10 cellular contexts compared by ENCODE assay signal in genomic region chr9:89375181-89375760, GRCh38. TPM values are rescaled to one million over a fixed set of nuclear protein-coding genes. Genes with fewer than 3 reads are reported as not detected.
DNase-seq lines count a peak whose midpoint lies in the region; ATAC-seq, FAIRE-seq and TF ChIP-seq lines count a peak whose summit lies in the region.
"Had no signal": no experiment of that assay in that cellular context is flagged by ENCODE, and none has a peak within 500 bp of the region (broad histone marks: within the 10 kb centered on the region; RNA-seq: fewer than 3 reads in every experiment).

No MANE protein-coding gene starts in this region.

- intact Hi-C loops in kidney (cut with DNase I) = no loop called here

- H3K4me3 ChIP-seq in Peyer's patch (no peak overlapping the region), kidney (ENCODE audit: low read length in 2 of 2) (no peak overlapping the region)
- H3K4me3 ChIP-seq: lung had no signal

- H3K36me3 Mint-ChIP-seq in activated T-cell treated with anti-CD3 and anti-CD28 coated beads, Interleukin-2, amount 50 U/mL, for 24 hours (ENCODE audit: low read depth) = peaks cover 56% of the 10 kb centered on the region
- H3K36me3 Mint-ChIP-seq in glutamatergic neuron (ENCODE audit: unreplicated experiment) = peaks cover 23% of the 10 kb centered on the region

- peak; percentile 71 for ATAC-seq in HG02885 (IDR thresholded peaks at IDR 0.05; ENCODE audit: poor library complexity, unreplicated experiment)
- no peak for ATAC-seq in GM21360 (IDR thresholded peaks at IDR 0.05; ENCODE audit: unreplicated experiment)

- peaks cover 0 to 10% (median 0%) of the 10 kb centered on the region in 3 donors for H3K36me3 ChIP-seq in Peyer's patch
- peaks cover 9 to 20% of the 10 kb centered on the region in 2 donors for H3K36me3 ChIP-seq in kidney (ENCODE audit: control insufficient read depth in 1 of 2, insufficient read depth in 2 of 2, low read length in 2 of 2)

- H3K9me3 ChIP-seq in Peyer's patch = no peaks in the 10 kb centered on the region
- H3K9me3 ChIP-seq in kidney (ENCODE audit: control insufficient read depth in 1 of 2, low read length in 2 of 2) = no peaks in the 10 kb centered on the region

- no peak overlapping the region for H3K9ac ChIP-seq in kidney (ENCODE audit: low read length in 2 of 2)

- peaks cover 52% of the 10 kb centered on the region for H3K4me1 Mint-ChIP-seq in activated T-cell treated with anti-CD3 and anti-CD28 coated beads, Interleukin-2, amount 50 U/mL, for 24 hours (ENCODE audit: low read depth)
- peaks cover 26% of the 10 kb centered on the region for H3K4me1 Mint-ChIP-seq in glutamatergic neuron (ENCODE audit: low read depth, unreplicated experiment)

- no peaks in the 10 kb centered on the region for H3K9me3 Mint-ChIP-seq in activated T-cell treated with anti-CD3 and anti-CD28 coated beads, Interleukin-2, amount 50 U/mL, for 24 hours
- peaks cover 23% of the 10 kb centered on the region for H3K9me3 Mint-ChIP-seq in glutamatergic neuron (ENCODE audit: unreplicated experiment)

- FAIRE-seq in kidney (lab: Jason Lieb, UNC) = no peak

- H3K27me3 ChIP-seq in Peyer's patch = no peaks in the 10 kb centered on the region

- no peak for DNase-seq in activated T-cell treated with anti-CD3 and anti-CD28 coated beads, Interleukin-2, amount 50 U/mL, for 24 hours
- no peak for DNase-seq in activated T-cell treated with anti-CD3 and anti-CD28 coated beads, Interleukin-2, amount 50 U/mL, for 1 hour
- DNase-seq in Peyer's patch = peak in 2 of 3 donors; percentile 75 to 84
- DNase-seq in glutamatergic neuron = peak; percentile 43
- no peak for DNase-seq in kidney
- no peak for DNase-seq in AG08395 (ENCODE audit: low spot score)

- no peak for TF ChIP-seq CTCF in Peyer's patch (IDR thresholded peaks at IDR 0.05)
- no peak for TF ChIP-seq CTCF in glutamatergic neuron (IDR thresholded peaks at IDR 0.05; ENCODE audit: partially characterized antibody, unreplicated experiment)
- TF ChIP-seq CTCF in kidney (IDR thresholded peaks at IDR 0.05; ENCODE audit: borderline replicate concordance, extremely low read depth, insufficient read depth) = no peak

- TF ChIP-seq POLR2A in Peyer's patch (IDR thresholded peaks at IDR 0.05) = no peak

- no peaks in the 10 kb centered on the region for H3K27me3 Mint-ChIP-seq in activated T-cell treated with anti-CD3 and anti-CD28 coated beads, Interleukin-2, amount 50 U/mL, for 24 hours
- peaks cover 15% of the 10 kb centered on the region for H3K27me3 Mint-ChIP-seq in glutamatergic neuron (ENCODE audit: unreplicated experiment)

- H3K4me1 ChIP-seq in Peyer's patch (peaks cover 0 to 8% (median 2%) of the 10 kb centered on the region in 4 donors), kidney (ENCODE audit: control insufficient read depth in 1 of 2, insufficient read depth in 1 of 2, low read depth in 1 of 2, low read length in 2 of 2) (peaks cover under 1 to 4% of the 10 kb centered on the region in 2 donors)

- H3K27ac Mint-ChIP-seq in activated T-cell treated with anti-CD3 and anti-CD28 coated beads, Interleukin-2, amount 50 U/mL, for 24 hours = peak overlapping the region; percentile 94
- peak overlapping the region; percentile 59 for H3K27ac Mint-ChIP-seq in glutamatergic neuron (ENCODE audit: unreplicated experiment)

- H3K27ac ChIP-seq in Peyer's patch (peak overlapping the region in 3 of 4 donors; percentile 23 to 53 (median 50)), kidney (ENCODE audit: low read depth in 2 of 2, low read length in 2 of 2) (no peak overlapping the region)
- H3K27ac ChIP-seq: C4-2B had no signal

- H3K4me3 Mint-ChIP-seq in activated T-cell treated with anti-CD3 and anti-CD28 coated beads, Interleukin-2, amount 50 U/mL, for 24 hours = no peak overlapping the region
- H3K4me3 Mint-ChIP-seq in glutamatergic neuron (ENCODE audit: unreplicated experiment) = peak overlapping the region; percentile 46

RNA-seq across cellular contexts. Expression of gene SECISBP2, which starts 57.0 kb away (rescaled TPM):
- 100 to 1,000 TPM in 3 of 4 donors, 10 to 100 TPM in 1; 66.6 to 152 (median 101) TPM for total RNA-seq in Peyer's patch
- 86.4 TPM for total RNA-seq in glutamatergic neuron (ENCODE audit: unreplicated experiment)
- 59.8 TPM for total RNA-seq in kidney
- 27.0 TPM for polyA plus RNA-seq in kidney (ENCODE audit: insufficient read depth, low read depth, low replicate concordance)

Comparison
In these comparisons a context has a peak if more than half of its experiments do, and no peak if none do; other contexts are left out.
1. DNase-seq: peak in Peyer's patch (2 of 3) and glutamatergic neuron (single experiment); none in activated T-cell treated with anti-CD3 and anti-CD28 coated beads, Interleukin-2, amount 50 U/mL, for 24 hours (single experiment), activated T-cell treated with anti-CD3 and anti-CD28 coated beads, Interleukin-2, amount 50 U/mL, for 1 hour (single experiment), kidney (single experiment) and AG08395 (single experiment).
2. H3K27ac ChIP-seq: peak in Peyer's patch (3 of 4); none in kidney (0 of 2).